22 cellular contexts compared by ENCODE assay signal in genomic region chr3:110598847-110599490, GRCh38.
DNase-seq lines count a peak whose midpoint lies in the region; ATAC-seq and TF ChIP-seq lines count a peak whose summit lies in the region.
"Had no signal": no experiment of that assay in that cellular context is flagged by ENCODE, and none has a peak within 500 bp of the region (broad histone marks: within the 10 kb centered on the region; RNA-seq: fewer than 3 reads in every experiment).

No MANE protein-coding gene starts in this region.

- DNase-seq in GM23248: peak; percentile 51
- DNase-seq in SJSA1 (ENCODE audit: low read depth in 1 of 2, low spot score in 2 of 2): peak; percentile 47 to 72
- DNase-seq in fibroblast of villous mesenchyme (ENCODE audit: low read depth): peak; percentile 8
- peak; percentile 51 for DNase-seq in renal cortical epithelial cell (ENCODE audit: low read depth)
- DNase-seq in breast epithelium (ENCODE audit: low spot score in 2 of 2): no peak
- no peak for DNase-seq in NCI-H2171 treated with DMSO at 0.1 percent for 48 hours (lab: John Stamatoyannopoulos, UW)
- DNase-seq: activated CD4-positive, alpha-beta T cell treated with anti-CD3 and anti-CD28 coated beads for 4 hours; activated CD8-positive, alpha-beta memory T cell treated with anti-CD3 and anti-CD28 coated beads, Interleukin-2, amount 10 ng/mL, durations not matched to agents 7 days and 5 days; activated naive CD8-positive, alpha-beta T cell treated with anti-CD3 and anti-CD28 coated beads for 36 hours; BE2C; dorsolateral prefrontal cortex; islet precursor cell; mammary epithelial cell; naive thymus-derived CD8-positive, alpha-beta T cell; NCI-H2029; stimulated activated naive CD8-positive, alpha-beta T cell treated with anti-CD3 and anti-CD28 coated beads, Interleukin-15, amount 100 ng/mL, for 72 hours had no signal

- no peaks in the 10 kb centered on the region for H3K36me3 ChIP-seq in GM23248 (ENCODE audit: low read depth)
- no peaks in the 10 kb centered on the region for H3K36me3 ChIP-seq in SJSA1
- no peaks in the 10 kb centered on the region for H3K36me3 ChIP-seq in breast epithelium
- H3K36me3 ChIP-seq: BE2C, cardiac muscle cell had no signal

- H3K79me2 ChIP-seq in GM23248 (ENCODE audit: insufficient read depth): no peaks in the 10 kb centered on the region
- H3K79me2 ChIP-seq: parathyroid adenoma had no signal

- H3F3A ChIP-seq in GM23248 (ENCODE audit: insufficient read depth): peaks cover 10% of the 10 kb centered on the region

- no peaks in the 10 kb centered on the region for H3K9me2 ChIP-seq in GM23248 (ENCODE audit: insufficient read depth)

- peak overlapping the region; percentile 49; the same call in 1 of the 2 replicates for H2AFZ ChIP-seq in GM23248
- H2AFZ ChIP-seq: parathyroid adenoma had no signal

- in situ Hi-C loops in GM23248 (cut with MboI): no loop called here

- H3K27me3 ChIP-seq in GM23248 (replicated peaks; ENCODE audit: insufficient read depth) (no peaks in the 10 kb centered on the region), SJSA1 (replicated peaks) (no peaks in the 10 kb centered on the region), breast epithelium (no peaks in the 10 kb centered on the region)
- H3K27me3 ChIP-seq: BE2C, cardiac muscle cell, dorsolateral prefrontal cortex had no signal

- H3K9me3 ChIP-seq in GM23248 (ENCODE audit: low read depth): no peaks in the 10 kb centered on the region
- 0 out of 2 replicates have a peak, but pooled peaks cover 3% of the 10 kb centered on the region for H3K9me3 ChIP-seq in SJSA1 (replicated peaks)
- H3K9me3 ChIP-seq in breast epithelium: peaks cover 0 to 14% of the 10 kb centered on the region in 2 donors
- H3K9me3 ChIP-seq: BE2C had no signal

- no peaks in the 10 kb centered on the region for H4K20me1 ChIP-seq in GM23248 (ENCODE audit: insufficient read depth)

- H3K4me2 ChIP-seq in GM23248 (ENCODE audit: unreplicated experiment): peak overlapping the region; percentile 47
- H3K4me2 ChIP-seq: KMS-11 had no signal

- no peak for TF ChIP-seq CTCF in fibroblast of villous mesenchyme (IDR thresholded peaks at IDR 0.05; ENCODE audit: insufficient read depth, low read depth, low read length)
- TF ChIP-seq CTCF in breast epithelium (IDR thresholded peaks at IDR 0.05): no peak

- no peak overlapping the region for H3K4me3 ChIP-seq in GM23248
- no peak overlapping the region for H3K4me3 ChIP-seq in SJSA1
- no peak overlapping the region for H3K4me3 ChIP-seq in fibroblast of villous mesenchyme (ENCODE audit: low read depth, low read length)
- H3K4me3 ChIP-seq in breast epithelium: no peak overlapping the region
- H3K4me3 ChIP-seq: cardiac muscle cell, dorsolateral prefrontal cortex had no signal

- H3K9ac ChIP-seq in GM23248: no peak overlapping the region
- H3K9ac ChIP-seq: KMS-11, parathyroid adenoma had no signal

- TF ChIP-seq POLR2A in breast epithelium (IDR thresholded peaks at IDR 0.05): no peak

- H3K27ac ChIP-seq in GM23248: no peak overlapping the region
- peak overlapping the region; percentile 67 for H3K27ac ChIP-seq in SJSA1
- H3K27ac ChIP-seq in breast epithelium: no peak overlapping the region
- H3K27ac ChIP-seq: cardiac muscle cell, dorsolateral prefrontal cortex, epithelial cell of prostate, KMS-11, parathyroid adenoma had no signal

- H3K4me1 ChIP-seq in GM23248 (ENCODE audit: insufficient read depth): peaks cover 23% of the 10 kb centered on the region
- peaks cover 18% of the 10 kb centered on the region for H3K4me1 ChIP-seq in SJSA1 (replicated peaks)
- no peaks in the 10 kb centered on the region for H3K4me1 ChIP-seq in breast epithelium
- H3K4me1 ChIP-seq: BE2C, parathyroid adenoma had no signal

- intact Hi-C loops in breast epithelium (cut with DNase I; ENCODE audit: low total_unique reads): no loop called here

- ATAC-seq in HG02610 (IDR thresholded peaks at IDR 0.05; ENCODE audit: unreplicated experiment): no peak
- no peak for ATAC-seq in GM19452 (IDR thresholded peaks at IDR 0.05; ENCODE audit: unreplicated experiment)
- ATAC-seq: activated CD8-positive, alpha-beta memory T cell treated with anti-CD3 and anti-CD28 coated beads, Interleukin-2, amount 10 ng/mL, durations not matched to agents 7 days and 5 days; naive thymus-derived CD8-positive, alpha-beta T cell; stimulated activated naive CD8-positive, alpha-beta T cell treated with anti-CD3 and anti-CD28 coated beads, Interleukin-15, amount 100 ng/mL, for 72 hours had no signal

Comparison
In these comparisons a context has a peak if more than half of its experiments do, and no peak if none do; other contexts are left out.
1. DNase-seq: peak in GM23248 (single experiment), SJSA1 (2 of 2), fibroblast of villous mesenchyme (single experiment) and renal cortical epithelial cell (single experiment); none in breast epithelium (0 of 2) and NCI-H2171 treated with DMSO at 0.1 percent for 48 hours (single experiment).